Comparison of ENCODE assay signal across 11 cellular contexts in the genomic region with DNA sequence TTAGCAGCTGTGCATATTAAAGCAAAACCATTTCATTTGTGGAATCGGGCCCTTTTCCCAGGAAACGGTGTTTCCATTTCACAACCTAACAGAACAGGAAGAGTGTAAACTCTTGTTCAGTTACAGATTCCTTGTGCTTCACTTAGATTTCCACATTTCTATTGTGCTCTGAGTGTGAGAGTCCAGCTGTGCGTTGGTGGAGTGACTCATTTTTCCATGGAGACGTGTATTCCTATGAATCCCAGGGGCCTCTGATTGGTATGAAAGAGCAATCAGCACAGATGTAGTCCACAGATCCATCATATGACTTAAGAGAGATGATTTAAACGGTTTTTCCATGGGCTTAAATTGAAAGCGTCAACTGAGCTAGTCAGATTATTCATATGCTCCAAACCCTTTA. TPM values are rescaled to one million over a fixed set of nuclear protein-coding genes. Genes with fewer than 3 reads are reported as not detected.
DNase-seq lines count a peak whose midpoint lies in the region; ATAC-seq, FAIRE-seq and TF ChIP-seq lines count a peak whose summit lies in the region.
"Had no signal": no experiment of that assay in that cellular context is flagged by ENCODE, and none has a peak within 500 bp of the region (broad histone marks: within the 10 kb centered on the region; RNA-seq: fewer than 3 reads in every experiment).

No MANE protein-coding gene starts in this region.

- H3K4me3 ChIP-seq in AG09309 (ENCODE audit: control insufficient read depth, low read depth, low read length), result no peak overlapping the region
- no peak overlapping the region for H3K4me3 ChIP-seq in fibroblast of mammary gland (ENCODE audit: control insufficient read depth, low read depth, low read length)
- H3K4me3 ChIP-seq in pancreas, result no peak overlapping the region

- DNase-seq in AG09309 (ENCODE audit: low read depth) (peak; percentile 93), RPMI7951 (ENCODE audit: low read depth) (peak; percentile 92), fibroblast of mammary gland (ENCODE audit: low read depth) (peak; percentile 100), pancreas (no peak), GM20000 (ENCODE audit: low spot score) (no peak)
- DNase-seq: central memory CD4-positive, alpha-beta T cell; COR-L47; stimulated activated naive B cell treated with anti-CD40 and anti-IgM and Interleukin-4, amounts not matched to agents 10 μg/mL and 1 μg/mL and 100 μg/mL, for 72 hours had no signal

- H3K36me3 ChIP-seq in pancreas, result no peaks in the 10 kb centered on the region

- H3K27ac ChIP-seq in pancreas, result peak overlapping the region in 2 of 4 donors; percentile 8 to 50

- 71 to 73% methylated on average over 6 of the region's 6 CpGs for WGBS in pancreas, 2 donors

- ATAC-seq in pancreas (peak in 3 of 4 donors; percentile 67 to 82 (median 75)), HG02870 (IDR thresholded peaks at IDR 0.05; ENCODE audit: unreplicated experiment) (no peak), HG03520 (IDR thresholded peaks at IDR 0.05; ENCODE audit: unreplicated experiment) (no peak), HG03097 (IDR thresholded peaks at IDR 0.05; ENCODE audit: low FRiP score, unreplicated experiment) (no peak)
- ATAC-seq: stimulated activated naive B cell treated with anti-CD40 and anti-IgM and Interleukin-4, amounts not matched to agents 10 μg/mL and 1 μg/mL and 100 μg/mL, for 72 hours had no signal

- no peaks in the 10 kb centered on the region for H3K27me3 ChIP-seq in pancreas

- no peak for TF ChIP-seq CTCF in AG09309 (IDR thresholded peaks at IDR 0.05; ENCODE audit: control insufficient read depth, insufficient read depth, low read depth, low read length, missing control alignments)
- TF ChIP-seq CTCF in fibroblast of mammary gland (conservative IDR thresholded peaks at IDR 0.05; ENCODE audit: control insufficient read depth, insufficient read depth, low read depth, low read length), result no peak
- TF ChIP-seq CTCF in pancreas (IDR thresholded peaks at IDR 0.05), result no peak
- no peak for TF ChIP-seq CTCF in GM20000 (IDR thresholded peaks at IDR 0.05; ENCODE audit: extremely low read depth, missing control alignments)

- H3K4me1 ChIP-seq in pancreas, result no peaks in the 10 kb centered on the region

- H3K9me3 ChIP-seq in pancreas, result no peaks in the 10 kb centered on the region

- intact Hi-C loops in pancreas (cut with DNase I), result no loop called here

- no peak for FAIRE-seq in pancreas (lab: Jason Lieb, UNC)

RNA-seq across cellular contexts. Expression of gene CAVIN1, which starts 13.3 kb away (rescaled TPM):
- 135 and 217 TPM in 2 replicates for total RNA-seq in RPMI7951 (2014; rRNA removed; shearing (Covaris generic))
- 10 to 100 TPM; 11.5 to 42.6 (median 19.6) TPM for total RNA-seq in pancreas
- 10 to 100 TPM; 25.2 to 32.9 TPM for polyA plus RNA-seq in pancreas

RNA-seq across cellular contexts. Expression of gene ATP6V0A1, which starts 22.3 kb away (rescaled TPM):
- total RNA-seq in RPMI7951 (2014; rRNA removed; shearing (Covaris generic)), result 10.4 and 13.9 TPM in 2 replicates
- total RNA-seq in pancreas, result 10 to 100 TPM; 22.8 to 51.3 (median 28.6) TPM
- polyA plus RNA-seq in pancreas, result 10 to 100 TPM; 37.2 to 55.9 TPM

RNA-seq across cellular contexts. Expression of gene STAT3, which starts 48.2 kb away (rescaled TPM):
- 40.6 and 44.6 TPM in 2 replicates for total RNA-seq in RPMI7951 (2014; rRNA removed; shearing (Covaris generic))
- 100 to 1,000 TPM in 2 of 6 donors, 10 to 100 TPM in 4; 63.3 to 127 (median 78.6) TPM for total RNA-seq in pancreas
- polyA plus RNA-seq in pancreas, result 10 to 100 TPM; 37.9 to 42.9 TPM

Comparison
In these comparisons a context has a peak if more than half of its experiments do, and no peak if none do; other contexts are left out.
1. DNase-seq: peak in AG09309 (single experiment), RPMI7951 (single experiment) and fibroblast of mammary gland (single experiment); none in pancreas (0 of 6) and GM20000 (single experiment).
2. ATAC-seq: peak in pancreas (3 of 4); none in HG02870 (single experiment), HG03520 (single experiment) and HG03097 (single experiment).